In the genomic region with DNA sequence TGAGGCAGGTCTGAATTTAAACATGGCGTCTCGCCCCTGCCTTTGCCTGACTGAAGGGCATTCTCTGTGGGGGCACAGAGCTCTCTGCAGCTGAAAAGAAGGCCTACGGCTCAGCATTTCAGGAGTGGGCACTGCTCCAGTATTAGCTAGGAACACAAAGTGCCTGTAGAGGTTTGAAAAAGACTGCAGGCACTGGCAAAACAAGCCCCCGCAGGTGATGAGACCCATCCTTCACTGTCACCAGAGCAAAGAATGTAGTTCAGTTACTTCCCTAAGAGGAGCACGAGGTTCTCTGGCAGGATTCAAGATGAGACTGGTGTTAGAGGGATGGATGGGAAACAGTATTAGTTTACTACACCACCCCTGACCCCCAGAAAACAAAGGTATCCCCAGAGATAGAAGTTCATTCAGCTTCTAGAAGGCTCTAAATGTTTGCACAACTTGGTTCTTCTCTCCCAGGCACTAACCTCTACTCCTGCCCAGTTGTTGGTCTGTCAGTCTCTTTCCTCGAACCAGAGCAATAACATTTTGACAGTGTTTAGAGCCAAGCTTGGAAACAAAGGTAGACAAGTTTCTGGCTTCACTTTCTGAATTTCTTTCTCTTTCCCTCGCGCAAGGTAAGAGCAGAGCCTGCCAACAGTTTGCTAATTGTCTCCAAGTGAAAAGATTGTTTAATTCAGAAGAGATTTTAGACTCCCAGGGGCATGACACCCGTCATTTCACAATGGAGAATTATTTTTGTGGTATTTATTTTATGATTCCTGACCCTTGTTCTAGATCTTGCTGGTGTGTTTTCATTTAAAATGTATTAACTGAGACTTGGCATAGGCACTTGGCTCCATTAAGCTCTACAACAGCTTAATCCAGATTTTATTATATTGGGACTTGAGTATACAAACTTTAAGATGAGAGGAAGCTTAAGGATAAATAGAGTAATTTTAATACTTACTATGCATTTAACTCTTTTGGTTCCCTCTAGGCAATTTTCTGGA, we compare ENCODE assay signal across 17 cellular contexts.
"Had no signal": no experiment of that assay in that cellular context is flagged by ENCODE, and none has a peak within 500 bp of the region (broad histone marks: within the 10 kb centered on the region; RNA-seq: fewer than 3 reads in every experiment).

No MANE protein-coding gene starts in this region.

- H3K36me3 Mint-ChIP-seq: stimulated activated effector memory CD8-positive, alpha-beta T cell treated with anti-CD3 and anti-CD28 coated beads, Interleukin-12 subunit alpha, Interleukin-12 subunit beta, amount 100 ng/mL, for 72 hours had no signal

- H3K4me3 Mint-ChIP-seq: activated CD4-positive, alpha-beta memory T cell treated with anti-CD3 and anti-CD28 coated beads for 36 hours; activated naive CD8-positive, alpha-beta T cell treated with anti-CD3 and anti-CD28 coated beads for 36 hours; neural crest cell; stimulated activated effector memory CD8-positive, alpha-beta T cell treated with anti-CD3 and anti-CD28 coated beads, Interleukin-12 subunit alpha, Interleukin-12 subunit beta, amount 100 ng/mL, for 72 hours had no signal

- H3K9ac ChIP-seq: parathyroid adenoma had no signal

- DNase-seq: activated CD4-positive, alpha-beta memory T cell treated with anti-CD3 and anti-CD28 coated beads for 36 hours; activated CD4-positive, alpha-beta T cell treated with anti-CD3 and anti-CD28 coated beads for 1 hour; activated gamma-delta T cell; activated naive CD8-positive, alpha-beta T cell treated with anti-CD3 and anti-CD28 coated beads for 36 hours; activated T-cell treated with anti-CD3 and anti-CD28 coated beads, Interleukin-2, amount 50 U/mL, for 48 hours; anterior cingulate cortex; cortex of kidney; effector memory CD4-positive, alpha-beta T cell; left lung; mesendoderm; small intestine; T-helper 9 cell; trophoblast cell had no signal

- H3K4me3 ChIP-seq: left lung, right atrium auricular region had no signal

- H3K27ac ChIP-seq: left lung, parathyroid adenoma, right atrium auricular region had no signal

- H3K4me1 Mint-ChIP-seq: activated naive CD8-positive, alpha-beta T cell treated with anti-CD3 and anti-CD28 coated beads for 36 hours; neural crest cell; stimulated activated effector memory CD8-positive, alpha-beta T cell treated with anti-CD3 and anti-CD28 coated beads, Interleukin-12 subunit alpha, Interleukin-12 subunit beta, amount 100 ng/mL, for 72 hours had no signal

- FAIRE-seq: small intestine had no signal

- H3K27me3 Mint-ChIP-seq: activated naive CD8-positive, alpha-beta T cell treated with anti-CD3 and anti-CD28 coated beads for 36 hours had no signal

- H3K79me2 ChIP-seq: parathyroid adenoma had no signal

- H3K9me3 ChIP-seq: right atrium auricular region had no signal

- H3K36me3 ChIP-seq: left lung, right atrium auricular region had no signal

- H3K27ac Mint-ChIP-seq: activated CD4-positive, alpha-beta memory T cell treated with anti-CD3 and anti-CD28 coated beads for 36 hours; activated naive CD8-positive, alpha-beta T cell treated with anti-CD3 and anti-CD28 coated beads for 36 hours; stimulated activated effector memory CD8-positive, alpha-beta T cell treated with anti-CD3 and anti-CD28 coated beads, Interleukin-12 subunit alpha, Interleukin-12 subunit beta, amount 100 ng/mL, for 72 hours had no signal

- H2AFZ ChIP-seq: parathyroid adenoma had no signal

- H3K27me3 ChIP-seq: left lung, right atrium auricular region had no signal

- H3K4me1 ChIP-seq: left lung, parathyroid adenoma, right atrium auricular region had no signal
